16 cellular contexts compared by ENCODE assay signal in genomic region chr16:50837324-50837723, GRCh38.
DNase-seq lines count a peak whose midpoint lies in the region; ATAC-seq and TF ChIP-seq lines count a peak whose summit lies in the region.
"Had no signal": no experiment of that assay in that cellular context is flagged by ENCODE, and none has a peak within 500 bp of the region (broad histone marks: within the 10 kb centered on the region; RNA-seq: fewer than 3 reads in every experiment).

No MANE protein-coding gene starts in this region.

- H3K9me3 ChIP-seq in vagina (no peaks in the 10 kb centered on the region), SJCRH30 (replicated peaks) (no peaks in the 10 kb centered on the region)
- H3K9me3 ChIP-seq: BLaER1 had no signal

- H3K9me3 Mint-ChIP-seq in activated CD8-positive, alpha-beta memory T cell treated with anti-CD3 and anti-CD28 coated beads, Interleukin-2, amount 10 ng/mL, durations not matched to agents 7 days and 5 days (ENCODE audit: low read depth) = no peaks in the 10 kb centered on the region
- peaks cover 3% of the 10 kb centered on the region for H3K9me3 Mint-ChIP-seq in osteocyte (ENCODE audit: unreplicated experiment)
- H3K9me3 Mint-ChIP-seq: CD8-positive, alpha-beta memory T cell had no signal

- no peak overlapping the region for H3K27ac Mint-ChIP-seq in activated CD8-positive, alpha-beta memory T cell treated with anti-CD3 and anti-CD28 coated beads, Interleukin-2, amount 10 ng/mL, durations not matched to agents 7 days and 5 days
- H3K27ac Mint-ChIP-seq in osteocyte (ENCODE audit: unreplicated experiment) = no peak overlapping the region
- H3K27ac Mint-ChIP-seq: CD8-positive, alpha-beta memory T cell had no signal

- TF ChIP-seq POLR2A in vagina (IDR thresholded peaks at IDR 0.05) = no peak

- no peaks in the 10 kb centered on the region for H3K36me3 ChIP-seq in vagina
- no peaks in the 10 kb centered on the region for H3K36me3 ChIP-seq in SJCRH30
- H3K36me3 ChIP-seq: BLaER1 had no signal

- peaks cover 21% of the 10 kb centered on the region for H3K4me1 Mint-ChIP-seq in activated CD8-positive, alpha-beta memory T cell treated with anti-CD3 and anti-CD28 coated beads, Interleukin-2, amount 10 ng/mL, durations not matched to agents 7 days and 5 days
- H3K4me1 Mint-ChIP-seq in osteocyte (ENCODE audit: unreplicated experiment) = no peaks in the 10 kb centered on the region

- peak; percentile 24 for DNase-seq in activated CD8-positive, alpha-beta memory T cell treated with anti-CD3 and anti-CD28 coated beads for 24 hours
- no peak for DNase-seq in activated CD8-positive, alpha-beta memory T cell treated with anti-CD3 and anti-CD28 coated beads, Interleukin-2, amount 10 ng/mL, durations not matched to agents 7 days and 5 days
- DNase-seq in dorsolateral prefrontal cortex (no peak), osteocyte (ENCODE audit: extremely low spot score, unreplicated experiment) (peak; percentile 70), vagina (ENCODE audit: extremely low spot score in 2 of 2) (peak; percentile 20 to 40), SJCRH30 (no peak), HK-2 (ENCODE audit: unreplicated experiment) (no peak)
- no peak for DNase-seq in activated CD4-positive, alpha-beta T cell treated with anti-CD3 and anti-CD28 coated beads, Interleukin-2, amount 50 U/mL, for 4 hours
- DNase-seq: AML-193; Caco-2; CD8-positive, alpha-beta memory T cell; DND-41; GF-D8; GM23248 had no signal

- no peaks in the 10 kb centered on the region for H3K36me3 Mint-ChIP-seq in activated CD8-positive, alpha-beta memory T cell treated with anti-CD3 and anti-CD28 coated beads, Interleukin-2, amount 10 ng/mL, durations not matched to agents 7 days and 5 days
- H3K36me3 Mint-ChIP-seq in osteocyte (ENCODE audit: unreplicated experiment) = no peaks in the 10 kb centered on the region

- peaks cover 0 to 19% (median 0%) of the 10 kb centered on the region in 45 donors for H3K27me3 ChIP-seq in dorsolateral prefrontal cortex
- no peaks in the 10 kb centered on the region for H3K27me3 ChIP-seq in vagina
- H3K27me3 ChIP-seq in SJCRH30 = no peaks in the 10 kb centered on the region; the same call in 1 of the 2 replicates
- H3K27me3 ChIP-seq: BLaER1 had no signal

- H3K4me3 Mint-ChIP-seq in activated CD8-positive, alpha-beta memory T cell treated with anti-CD3 and anti-CD28 coated beads, Interleukin-2, amount 10 ng/mL, durations not matched to agents 7 days and 5 days = no peak overlapping the region
- no peak overlapping the region for H3K4me3 Mint-ChIP-seq in osteocyte (ENCODE audit: unreplicated experiment)
- H3K4me3 Mint-ChIP-seq: CD8-positive, alpha-beta memory T cell had no signal

- peaks cover 29% of the 10 kb centered on the region for H3K27me3 Mint-ChIP-seq in activated CD8-positive, alpha-beta memory T cell treated with anti-CD3 and anti-CD28 coated beads, Interleukin-2, amount 10 ng/mL, durations not matched to agents 7 days and 5 days
- H3K27me3 Mint-ChIP-seq in osteocyte (ENCODE audit: unreplicated experiment) = peaks cover 19% of the 10 kb centered on the region

- peaks cover 6% of the 10 kb centered on the region for H3K4me1 ChIP-seq in vagina
- no peaks in the 10 kb centered on the region for H3K4me1 ChIP-seq in SJCRH30
- H3K4me1 ChIP-seq: BLaER1, Caco-2 had no signal

- CTCF ChIA-PET in activated CD8-positive, alpha-beta memory T cell treated with anti-CD3 and anti-CD28 coated beads, Interleukin-2, amount 10 ng/mL, durations not matched to agents 7 days and 5 days (lab: Charles Lee) = interaction anchor here (0.6 to 1.5 kb wide), 2 partner anchors 31 to 328 kb away, joined by 3 read pairs; no protein-coding TSS in a partner anchor

- H3K4me3 ChIP-seq in dorsolateral prefrontal cortex (no peak overlapping the region), vagina (no peak overlapping the region), SJCRH30 (no peak overlapping the region)
- H3K4me3 ChIP-seq: BLaER1, GM23248 had no signal

- ATAC-seq in activated CD8-positive, alpha-beta memory T cell treated with anti-CD3 and anti-CD28 coated beads, Interleukin-2, amount 10 ng/mL, durations not matched to agents 7 days and 5 days = no peak

- no peak for TF ChIP-seq CTCF in dorsolateral prefrontal cortex (IDR thresholded peaks at IDR 0.05 in 54 of 56, conservative IDR thresholded peaks at IDR 0.05 in 2 of 56; ENCODE audit: low read depth in 1 of 56, partially characterized antibody in 56 of 56)
- TF ChIP-seq CTCF in osteocyte (IDR thresholded peaks at IDR 0.05) = no peak
- no peak for TF ChIP-seq CTCF in vagina (IDR thresholded peaks at IDR 0.05)

- H3K27ac ChIP-seq in dorsolateral prefrontal cortex = peak overlapping the region in 58 of 59 donors; percentile 84 to 100 (median 97)
- no peak overlapping the region for H3K27ac ChIP-seq in vagina
- H3K27ac ChIP-seq in SJCRH30 = no peak overlapping the region
- H3K27ac ChIP-seq: 22Rv1, BLaER1, GM23248 had no signal

- intact Hi-C loops in dorsolateral prefrontal cortex (cut with DNase I) (no loop called here), vagina (cut with DNase I) (no loop called here)

Comparison
In these comparisons a context has a peak if more than half of its experiments do, and no peak if none do; other contexts are left out.
1. DNase-seq: peak in activated CD8-positive, alpha-beta memory T cell treated with anti-CD3 and anti-CD28 coated beads for 24 hours (single experiment), osteocyte (single experiment) and vagina (2 of 2); none in activated CD8-positive, alpha-beta memory T cell treated with anti-CD3 and anti-CD28 coated beads, Interleukin-2, amount 10 ng/mL, durations not matched to agents 7 days and 5 days (single experiment), dorsolateral prefrontal cortex (0 of 10), activated CD4-positive, alpha-beta T cell treated with anti-CD3 and anti-CD28 coated beads, Interleukin-2, amount 50 U/mL, for 4 hours (0 of 2), SJCRH30 (0 of 2) and HK-2 (single experiment).
2. H3K27ac ChIP-seq: peak in dorsolateral prefrontal cortex (58 of 59); none in vagina (single experiment) and SJCRH30 (single experiment).